In the genomic region with DNA sequence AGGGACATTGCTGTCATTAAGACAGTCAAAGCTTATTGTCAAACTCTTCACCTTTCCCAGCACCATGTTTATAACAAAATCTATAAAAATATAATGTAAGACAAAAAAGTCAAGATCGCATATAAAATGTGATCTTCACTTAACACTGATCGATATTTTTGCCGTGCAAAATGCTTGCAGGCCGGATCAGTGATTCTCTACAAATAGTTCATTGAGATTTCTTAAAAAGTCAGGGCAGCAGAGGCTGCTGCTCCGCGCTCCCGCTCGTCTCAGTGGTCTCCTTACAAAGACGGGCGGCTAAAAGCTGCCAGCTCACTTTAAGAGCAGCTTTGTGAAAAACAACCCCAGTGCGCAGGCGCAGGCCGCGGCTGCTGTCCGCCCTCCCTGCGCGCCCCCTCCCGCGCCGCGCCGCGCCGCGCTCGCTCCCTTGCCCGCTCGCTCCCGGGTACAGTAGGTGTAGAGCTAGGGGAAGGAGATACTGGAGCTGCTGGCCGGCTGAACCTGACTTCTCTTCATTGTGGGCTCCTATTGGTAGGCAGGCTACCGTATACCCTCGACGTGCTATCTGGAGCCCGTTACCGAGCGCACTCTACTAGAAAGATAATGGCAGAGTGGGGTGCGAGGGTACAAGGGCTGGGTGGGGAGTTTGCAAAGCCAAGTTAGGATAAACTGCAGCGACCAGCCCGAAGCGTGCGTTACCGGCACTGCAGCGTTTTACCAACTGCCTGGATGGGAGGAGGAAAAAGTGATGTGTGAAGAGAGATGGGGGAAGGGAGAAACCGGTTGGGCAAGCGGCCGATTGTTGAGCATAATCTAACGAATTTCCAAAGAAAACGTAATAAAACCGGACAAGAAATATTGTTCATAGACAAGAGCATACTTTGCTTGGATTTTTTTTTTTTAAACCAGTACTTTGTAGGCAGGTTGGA, we compare ENCODE assay signal across 8 cellular contexts. TPM values are rescaled to one million over a fixed set of nuclear protein-coding genes. Genes with fewer than 3 reads are reported as not detected.
DNase-seq lines count a peak whose midpoint lies in the region; ATAC-seq and TF ChIP-seq lines count a peak whose summit lies in the region.

A gene with protein sequence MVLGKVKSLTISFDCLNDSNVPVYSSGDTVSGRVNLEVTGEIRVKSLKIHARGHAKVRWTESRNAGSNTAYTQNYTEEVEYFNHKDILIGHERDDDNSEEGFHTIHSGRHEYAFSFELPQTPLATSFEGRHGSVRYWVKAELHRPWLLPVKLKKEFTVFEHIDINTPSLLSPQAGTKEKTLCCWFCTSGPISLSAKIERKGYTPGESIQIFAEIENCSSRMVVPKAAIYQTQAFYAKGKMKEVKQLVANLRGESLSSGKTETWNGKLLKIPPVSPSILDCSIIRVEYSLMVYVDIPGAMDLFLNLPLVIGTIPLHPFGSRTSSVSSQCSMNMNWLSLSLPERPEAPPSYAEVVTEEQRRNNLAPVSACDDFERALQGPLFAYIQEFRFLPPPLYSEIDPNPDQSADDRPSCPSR (minus strand): TSS at position 291 of the 929 bp plus-strand sequence. CDS start 225 bp downstream, at position 66.

- no peaks in the 10 kb centered on the region for H3K27me3 ChIP-seq in psoas muscle (ENCODE audit: insufficient read depth in 3 of 3, low read length in 2 of 3)

- H3K4me3 ChIP-seq in psoas muscle (peak within 1 kb of the TSS; percentile 77), urinary bladder (ENCODE audit: low read depth, low read length) (peak within 1 kb of the TSS; percentile 77)

- ATAC-seq in GM18499 (IDR thresholded peaks at IDR 0.05; ENCODE audit: insufficient read depth, unreplicated experiment) (peak; percentile 40), HG02885 (IDR thresholded peaks at IDR 0.05; ENCODE audit: poor library complexity, unreplicated experiment) (peak; percentile 54), left ventricle myocardium superior (peak; percentile 79), psoas muscle (peak; percentile 71 to 79 (median 76))

- WGBS in psoas muscle, 3 donors = 0% methylated on average over 43 to 49 of the region's 49 CpGs
- under 1% methylated on average over 49 of the region's 49 CpGs for WGBS in urinary bladder

- H3K27ac ChIP-seq in angular gyrus (ENCODE audit: low read depth, low read length) (peak within 1 kb of the TSS; percentile 99), psoas muscle (peak within 1 kb of the TSS; percentile 99), urinary bladder (ENCODE audit: low read depth) (peak within 1 kb of the TSS; percentile 89)

- intact Hi-C loops in left ventricle myocardium superior (cut with micrococcal nuclease) = no loop called here
- intact Hi-C loops in psoas muscle (cut with DNase I) = loop anchor here (1.0 to 10.0 kb wide), 4 partner anchors 71 to 518 kb away; no protein-coding TSS in a partner anchor

- H3K4me1 ChIP-seq in psoas muscle (peaks cover 16% of the 10 kb centered on the region), urinary bladder (ENCODE audit: insufficient read depth) (no peaks in the 10 kb centered on the region)

- H3K36me3 ChIP-seq in psoas muscle (ENCODE audit: insufficient read depth in 1 of 2, low read depth in 1 of 2) (peaks cover 0 to 6% of the 10 kb centered on the region in 2 donors), urinary bladder (ENCODE audit: insufficient read depth) (no peaks in the 10 kb centered on the region)

- H3K9me3 ChIP-seq in psoas muscle = no peaks in the 10 kb centered on the region

- no peak for TF ChIP-seq CTCF in psoas muscle (IDR thresholded peaks at IDR 0.05)

- DNase-seq in NCI-H187 (lab: John Stamatoyannopoulos, UW) = peak; percentile 87 to 92
- DNase-seq in T-helper 2 cell = peak; percentile 92 to 98 (median 94)
- DNase-seq in left ventricle myocardium superior = peak; percentile 99
- DNase-seq in psoas muscle = peak; percentile 95 to 98

RNA-seq across cellular contexts. Expression of the gene that starts here (rescaled TPM):
- total RNA-seq in left ventricle myocardium superior (16.5 TPM), psoas muscle (100 to 1,000 TPM in 1 of 4 donors, 10 to 100 TPM in 3; 28.6 to 122 (median 59.2) TPM), urinary bladder (261 TPM)
- polyA plus RNA-seq in psoas muscle (100 to 1,000 TPM in 1 of 3 donors, 10 to 100 TPM in 2; 30.9 to 137 (median 63.2) TPM), urinary bladder (24.4 TPM)

Comparison
In these comparisons a context has a peak if more than half of its experiments do, and no peak if none do; other contexts are left out.
1. Peak in every context shown above with its lines: DNase-seq, ATAC-seq, H3K4me3 ChIP-seq and H3K27ac ChIP-seq.